Comparison of ENCODE assay signal across 6 cellular contexts in the genomic region with DNA sequence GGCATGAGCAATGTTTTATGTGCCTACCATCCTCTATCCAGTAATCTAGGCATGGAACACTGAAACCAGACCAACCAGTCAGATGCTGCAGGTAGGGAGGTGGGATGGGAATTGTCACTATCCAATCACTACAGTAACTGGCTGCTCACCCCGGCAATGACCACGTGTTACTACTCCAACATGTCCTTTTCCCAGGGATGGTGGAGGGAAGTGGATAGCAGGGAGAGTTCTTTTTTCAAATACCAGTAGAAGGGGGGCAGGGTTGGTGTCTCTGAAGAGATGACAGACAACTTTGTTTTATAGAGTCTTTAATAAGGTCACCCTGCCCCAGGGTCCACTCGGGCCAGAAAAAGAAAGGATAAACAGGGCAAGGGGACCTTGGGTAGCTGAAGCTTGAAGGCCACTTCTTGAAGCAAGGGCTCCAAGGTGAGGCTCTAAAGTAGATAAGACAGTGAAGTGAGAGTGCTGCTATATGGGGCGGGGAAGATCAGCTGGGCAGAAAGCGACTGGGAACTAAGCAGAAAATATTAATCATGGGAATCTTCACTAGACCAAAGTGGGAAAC. TPM values are rescaled to one million over a fixed set of nuclear protein-coding genes. Genes with fewer than 3 reads are reported as not detected.
DNase-seq lines count a peak whose midpoint lies in the region; ATAC-seq and TF ChIP-seq lines count a peak whose summit lies in the region.

No MANE protein-coding gene starts in this region.

- no peaks in the 10 kb centered on the region for H3K27me3 ChIP-seq in CD4-positive, CD25-positive, alpha-beta regulatory T cell (ENCODE audit: control insufficient read depth, insufficient read depth, low read length)
- H3K27me3 ChIP-seq in lower lobe of right lung (ENCODE audit: low read depth): no peaks in the 10 kb centered on the region

- peaks cover 18 to 42% (median 34%) of the 10 kb centered on the region in 4 donors for H3K4me1 Mint-ChIP-seq in CD4-positive, CD25-positive, alpha-beta regulatory T cell

- no peaks in the 10 kb centered on the region for H3K9me3 ChIP-seq in CD4-positive, CD25-positive, alpha-beta regulatory T cell (ENCODE audit: control insufficient read depth in 2 of 2, low read length in 2 of 2)
- H3K9me3 ChIP-seq in lower lobe of right lung: no peaks in the 10 kb centered on the region

- no peak for TF ChIP-seq CTCF in lower lobe of right lung (IDR thresholded peaks at IDR 0.05)

- H3K36me3 Mint-ChIP-seq in CD4-positive, CD25-positive, alpha-beta regulatory T cell: peaks cover 31% of the 10 kb centered on the region

- peak overlapping the region; percentile 79 for H3K4me3 ChIP-seq in CD4-positive, CD25-positive, alpha-beta regulatory T cell (ENCODE audit: low read depth, low read length)
- H3K4me3 ChIP-seq in lower lobe of right lung: peak overlapping the region; percentile 67

- H3K27ac Mint-ChIP-seq in CD4-positive, CD25-positive, alpha-beta regulatory T cell: peak overlapping the region in 2 of 3 donors; percentile 96 to 97

- no peak for ATAC-seq in CD4-positive, CD25-positive, alpha-beta regulatory T cell (ENCODE audit: low read depth in 2 of 2)
- ATAC-seq in lower lobe of right lung (no peak), GM21423 (IDR thresholded peaks at IDR 0.05; ENCODE audit: unreplicated experiment) (no peak), GM19397 (IDR thresholded peaks at IDR 0.05; ENCODE audit: unreplicated experiment) (no peak)

- peaks cover 65% of the 10 kb centered on the region for H3K36me3 ChIP-seq in CD4-positive, CD25-positive, alpha-beta regulatory T cell (ENCODE audit: control insufficient read depth, insufficient read depth, low read length)
- H3K36me3 ChIP-seq in lower lobe of right lung: peaks cover 78% of the 10 kb centered on the region

- H3K27me3 Mint-ChIP-seq in CD4-positive, CD25-positive, alpha-beta regulatory T cell: no peaks in the 10 kb centered on the region

- no peak for DNase-seq in CD4-positive, CD25-positive, alpha-beta regulatory T cell
- peak; percentile 29 for DNase-seq in activated CD8-positive, alpha-beta memory T cell treated with anti-CD3 and anti-CD28 coated beads, Interleukin-2, amount 50 U/mL, for 48 hours
- DNase-seq in lower lobe of right lung: no peak
- no peak for DNase-seq in effector CD8-positive, alpha-beta T cell (lab: John Stamatoyannopoulos, UW)

- intact Hi-C loops in lower lobe of right lung (cut with DNase I): no loop called here

- no peaks in the 10 kb centered on the region for H3K9me3 Mint-ChIP-seq in CD4-positive, CD25-positive, alpha-beta regulatory T cell

- peak overlapping the region; percentile 69 for H3K27ac ChIP-seq in CD4-positive, CD25-positive, alpha-beta regulatory T cell (ENCODE audit: insufficient read depth, low read length, poor library complexity, severe bottlenecking)
- peak overlapping the region; percentile 78 for H3K27ac ChIP-seq in lower lobe of right lung

- H3K4me3 Mint-ChIP-seq in CD4-positive, CD25-positive, alpha-beta regulatory T cell: peak overlapping the region in 3 of 4 donors; percentile 92 to 97 (median 95)

- peaks cover 24% of the 10 kb centered on the region for H3K4me1 ChIP-seq in CD4-positive, CD25-positive, alpha-beta regulatory T cell (ENCODE audit: control insufficient read depth, insufficient read depth, low read length, poor library complexity, severe bottlenecking)
- peaks cover 38% of the 10 kb centered on the region for H3K4me1 ChIP-seq in lower lobe of right lung

RNA-seq across cellular contexts. Expression of gene CDH24, which starts 14.7 kb away (rescaled TPM):
- 2.9 TPM for total RNA-seq in CD4-positive, CD25-positive, alpha-beta regulatory T cell
- polyA plus RNA-seq in CD4-positive, CD25-positive, alpha-beta regulatory T cell: under 1 TPM; 0.17 to 0.79 (median 0.25) TPM
- 5.6 TPM for total RNA-seq in lower lobe of right lung

RNA-seq across cellular contexts. Expression of gene ACIN1, which starts 22.9 kb away (rescaled TPM):
- total RNA-seq in CD4-positive, CD25-positive, alpha-beta regulatory T cell: 340 TPM
- polyA plus RNA-seq in CD4-positive, CD25-positive, alpha-beta regulatory T cell: 10 to 100 TPM in 1 of 4 donors, 1 to 10 TPM in 3; 6.8 to 10.1 (median 7.4) TPM
- 163 TPM for total RNA-seq in lower lobe of right lung

RNA-seq across cellular contexts. Expression of gene C14orf119, which starts 23.2 kb away (rescaled TPM):
- 13.6 TPM for total RNA-seq in CD4-positive, CD25-positive, alpha-beta regulatory T cell
- 100 to 1,000 TPM; 131 to 187 (median 156) TPM for polyA plus RNA-seq in CD4-positive, CD25-positive, alpha-beta regulatory T cell
- total RNA-seq in lower lobe of right lung: 53.3 TPM

RNA-seq across cellular contexts. Expression of gene PSMB11, which starts 30.0 kb away (rescaled TPM):
- not detected for total RNA-seq in CD4-positive, CD25-positive, alpha-beta regulatory T cell
- not detected for polyA plus RNA-seq in CD4-positive, CD25-positive, alpha-beta regulatory T cell
- total RNA-seq in lower lobe of right lung: not detected

RNA-seq across cellular contexts. Expression of gene CIROP, which starts 32.7 kb away (rescaled TPM):
- total RNA-seq in CD4-positive, CD25-positive, alpha-beta regulatory T cell: not detected
- polyA plus RNA-seq in CD4-positive, CD25-positive, alpha-beta regulatory T cell: under 1 TPM in 1 of 4 donors, not detected in 3; 0.23 TPM
- total RNA-seq in lower lobe of right lung: not detected
